8 cellular contexts compared by ENCODE assay signal in the genomic region with DNA sequence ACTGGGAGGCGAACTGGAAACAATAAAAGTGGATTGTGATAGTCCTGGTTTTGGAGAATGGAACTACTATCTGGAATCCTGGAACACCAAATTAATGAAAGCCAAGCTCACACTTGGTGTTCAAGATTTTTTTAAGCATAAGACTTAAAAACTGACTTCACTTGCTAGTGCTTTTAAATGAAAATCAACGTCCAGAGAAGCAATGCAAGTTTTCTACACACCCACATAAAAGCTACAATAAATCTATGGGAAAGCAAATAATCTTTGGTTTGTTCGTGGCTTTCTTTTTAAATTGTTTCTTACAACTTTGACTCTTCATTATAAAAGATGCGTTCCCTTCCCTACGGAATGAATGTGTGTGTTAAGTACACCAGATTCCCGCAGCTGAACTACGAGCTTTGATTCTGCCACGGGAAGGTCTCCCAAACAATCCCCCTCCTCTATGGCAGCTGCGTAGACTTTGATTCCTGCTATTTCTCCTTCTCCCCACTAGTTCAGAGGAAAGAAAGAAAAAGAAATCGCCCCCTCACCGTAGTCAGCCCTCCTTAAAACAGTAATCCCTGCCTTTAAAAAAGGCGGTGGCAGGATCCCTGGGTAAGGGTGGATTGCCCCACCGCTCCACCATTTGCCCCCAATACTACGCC.
DNase-seq lines count a peak whose midpoint lies in the region; ATAC-seq and TF ChIP-seq lines count a peak whose summit lies in the region.

No MANE protein-coding gene starts in this region.

- peak overlapping the region; percentile 44 for H4K8ac ChIP-seq in mesendoderm (ENCODE audit: low read depth, low read length)

- H3K27me3 ChIP-seq in cardiac muscle cell, result no peaks in the 10 kb centered on the region
- H3K27me3 ChIP-seq in mesendoderm (ENCODE audit: insufficient read depth, low read length, poor library complexity), result no peaks in the 10 kb centered on the region

- H2BK15ac ChIP-seq in mesendoderm (replicated peaks; ENCODE audit: low read depth), result no peak overlapping the region

- intact Hi-C loops in cardiac septum (cut with DNase I), result no loop called here

- H3K4me3 ChIP-seq in cardiac muscle cell (peak overlapping the region; percentile 86), choroid plexus epithelial cell (ENCODE audit: low read depth, low read length) (peak overlapping the region; percentile 50), mesendoderm (ENCODE audit: low read length) (peak overlapping the region; percentile 85)

- H3K4ac ChIP-seq in mesendoderm (ENCODE audit: low read depth, low read length), result peak overlapping the region; percentile 77

- peak overlapping the region; percentile 88 for H3K9ac ChIP-seq in mesendoderm (ENCODE audit: low read length)

- no peak overlapping the region for H2BK120ac ChIP-seq in mesendoderm (ENCODE audit: low read depth, low read length)

- POLR2A ChIA-PET in RWPE1 (lab: Yijun Ruan, JAX; ENCODE audit: low non-redundant PET), result no interaction called here

- ATAC-seq in HG03457 (IDR thresholded peaks at IDR 0.05; ENCODE audit: unreplicated experiment) (no peak), HG02938 (IDR thresholded peaks at IDR 0.05; ENCODE audit: unreplicated experiment) (no peak)

- H3K4me1 ChIP-seq in cardiac muscle cell (ENCODE audit: low read depth), result peaks cover 37% of the 10 kb centered on the region
- H3K4me1 ChIP-seq in mesendoderm (ENCODE audit: control insufficient read depth, low read depth, low read length), result peaks cover 7% of the 10 kb centered on the region

- peaks cover 2% of the 10 kb centered on the region for H3K79me1 ChIP-seq in mesendoderm (ENCODE audit: low read length)

- peak overlapping the region; percentile 88 for H3K18ac ChIP-seq in mesendoderm (ENCODE audit: low read length)

- DNase-seq in cardiac muscle cell (ENCODE audit: low read depth in 1 of 2, low spot score in 1 of 2) (peak in 1 of 2 donors; percentile 61), cardiac septum (ENCODE audit: low spot score) (no peak), choroid plexus epithelial cell (ENCODE audit: low read depth) (no peak), mesendoderm (peak; percentile 76), RWPE1 (ENCODE audit: low spot score) (no peak), NCI-H1694 (lab: John Stamatoyannopoulos, UW) (no peak)

- CTCF ChIA-PET in RWPE1 (lab: Yijun Ruan, JAX), result interaction anchor here (0.7 kb wide), 1 partner anchor 490 kb away, joined by 3 read pairs; no protein-coding TSS in a partner anchor

- no peak overlapping the region for H4K5ac ChIP-seq in mesendoderm (ENCODE audit: low read length)

- WGBS in mesendoderm (ENCODE audit: extremely low coverage, insufficient coverage, low lambda C conversion rate), result no CpG with 5 or more reads among the region's 14 CpGs

- H3K4me2 ChIP-seq in mesendoderm (ENCODE audit: low read length), result peak overlapping the region; percentile 55

- no peak overlapping the region for H3K23ac ChIP-seq in mesendoderm (ENCODE audit: low read length)

- H3K36me3 ChIP-seq in cardiac muscle cell, result peaks cover 4% of the 10 kb centered on the region
- no peaks in the 10 kb centered on the region for H3K36me3 ChIP-seq in mesendoderm (ENCODE audit: control insufficient read depth, insufficient read depth, low read length)

- H3K9me3 ChIP-seq in cardiac muscle cell (ENCODE audit: low read depth), result no peaks in the 10 kb centered on the region

- H2AK5ac ChIP-seq in mesendoderm (ENCODE audit: low read length), result no peak overlapping the region

- TF ChIP-seq CTCF in cardiac muscle cell (IDR thresholded peaks at IDR 0.05; ENCODE audit: low read depth, low read length), result no peak
- no peak for TF ChIP-seq CTCF in choroid plexus epithelial cell (conservative IDR thresholded peaks at IDR 0.05; ENCODE audit: low read depth, low read length)
- no peak for TF ChIP-seq CTCF in RWPE1 (conservative IDR thresholded peaks at IDR 0.05; ENCODE audit: low read depth)

- H3K79me2 ChIP-seq in mesendoderm (ENCODE audit: control insufficient read depth, insufficient read depth, low read length), result peaks cover 5% of the 10 kb centered on the region

- H2BK5ac ChIP-seq in mesendoderm (ENCODE audit: low read length), result peak overlapping the region; percentile 54

- peak overlapping the region; percentile 91 for H3K56ac ChIP-seq in mesendoderm (ENCODE audit: low read length)

- H3K27ac ChIP-seq in cardiac muscle cell (peak overlapping the region; percentile 70), mesendoderm (ENCODE audit: low read depth, low read length) (peak overlapping the region; percentile 92), RWPE1 (no peak overlapping the region)
